ENCODE assay signal across 8 cellular contexts in genomic region chr3:12993623-12994356, GRCh38.
DNase-seq lines count a peak whose midpoint lies in the region; ATAC-seq and TF ChIP-seq lines count a peak whose summit lies in the region.

No MANE protein-coding gene starts in this region.

- H3K4me1 ChIP-seq in MM.1S (ENCODE audit: low read length) (peaks cover 28% of the 10 kb centered on the region), breast epithelium (no peaks in the 10 kb centered on the region), liver (ENCODE audit: control insufficient read depth in 4 of 4, insufficient read depth in 4 of 4, low read length in 3 of 4) (peaks cover 0 to 23% (median 15%) of the 10 kb centered on the region in 4 donors), tibial nerve (peaks cover 0 to 16% (median 10%) of the 10 kb centered on the region in 4 donors)

- H3K4me3 ChIP-seq in MM.1S (ENCODE audit: low read length) (peak overlapping the region; percentile 90), breast epithelium (peak overlapping the region; percentile 81 to 88 (median 88)), liver (ENCODE audit: low read depth in 1 of 3, low read length in 3 of 3) (peak overlapping the region; percentile 36 to 81 (median 74)), tibial nerve (peak overlapping the region; percentile 86 to 95 (median 90))

- no peaks in the 10 kb centered on the region for H3K27me3 Mint-ChIP-seq in activated CD4-positive, alpha-beta T cell treated with anti-CD3 and anti-CD28 coated beads, Interleukin-2, amount 10 ng/mL, durations not matched to agents 7 days and 5 days

- ATAC-seq in GM18520 (IDR thresholded peaks at IDR 0.05; ENCODE audit: unreplicated experiment) (no peak), GM18868 (IDR thresholded peaks at IDR 0.05; ENCODE audit: unreplicated experiment) (no peak)

- no peak overlapping the region for H2AFZ ChIP-seq in MM.1S (ENCODE audit: low read length)

- H3K27ac Mint-ChIP-seq in activated CD4-positive, alpha-beta T cell treated with anti-CD3 and anti-CD28 coated beads, Interleukin-2, amount 10 ng/mL, durations not matched to agents 7 days and 5 days, result no peak overlapping the region

- H3K79me2 ChIP-seq in MM.1S (ENCODE audit: low read length), result peaks cover 93% of the 10 kb centered on the region

- H3K36me3 Mint-ChIP-seq in activated CD4-positive, alpha-beta T cell treated with anti-CD3 and anti-CD28 coated beads, Interleukin-2, amount 10 ng/mL, durations not matched to agents 7 days and 5 days (ENCODE audit: low read depth), result peaks cover 22% of the 10 kb centered on the region

- CTCF ChIA-PET in activated CD4-positive, alpha-beta T cell treated with anti-CD3 and anti-CD28 coated beads, Interleukin-2, amount 10 ng/mL, durations not matched to agents 7 days and 5 days (lab: Charles Lee), result interaction anchor here (0.6 to 4.6 kb wide), 8 partner anchors 9 to 152 kb away, joined by 3 to 45 read pairs (median 8); partner anchors contain the start of gene RPL32

- H3K27ac ChIP-seq in MM.1S (ENCODE audit: low read length) (no peak overlapping the region), breast epithelium (peak overlapping the region; percentile 84 to 85), liver (ENCODE audit: low read depth in 1 of 2, low read length in 2 of 2) (peak overlapping the region in 1 of 2 donors; percentile 39), tibial nerve (peak overlapping the region; percentile 82 to 93 (median 87))

- no peak for TF ChIP-seq RAD21 in liver (IDR thresholded peaks at IDR 0.05)

- H3K9ac ChIP-seq in MM.1S (ENCODE audit: low read length) (peak overlapping the region; percentile 80), liver (ENCODE audit: low read depth in 1 of 2, low read length in 2 of 2) (no peak overlapping the region)

- no peak for TF ChIP-seq EP300 in tibial nerve (IDR thresholded peaks at IDR 0.05)

- no peak for TF ChIP-seq CTCF in MM.1S (IDR thresholded peaks at IDR 0.05; ENCODE audit: low read length)
- TF ChIP-seq CTCF in breast epithelium (IDR thresholded peaks at IDR 0.05), result no peak
- TF ChIP-seq CTCF in liver (IDR thresholded peaks at IDR 0.05; ENCODE audit: low read depth, low read length, missing input control), result no peak
- TF ChIP-seq CTCF in tibial nerve (IDR thresholded peaks at IDR 0.05), result peak in 1 of 5 experiments; percentile 19

- WGBS in liver, result under 1% methylated on average over 107 of the region's 107 CpGs
- 2% methylated on average over 18 to 33 of the region's 107 CpGs for WGBS in tibial nerve, 2 donors

- peak overlapping the region; percentile 98; the same call in 1 of the 2 replicates for H3K4me2 ChIP-seq in MM.1S (ENCODE audit: low read depth, low read length)

- no peaks in the 10 kb centered on the region for H3K27me3 ChIP-seq in MM.1S (replicated peaks; ENCODE audit: insufficient read depth, low read length)
- H3K27me3 ChIP-seq in breast epithelium, result no peaks in the 10 kb centered on the region
- no peaks in the 10 kb centered on the region for H3K27me3 ChIP-seq in liver (ENCODE audit: control insufficient read depth in 4 of 4, insufficient read depth in 4 of 4, low read length in 3 of 4)
- H3K27me3 ChIP-seq in tibial nerve, result no peaks in the 10 kb centered on the region

- peaks cover 15% of the 10 kb centered on the region for H3K4me1 Mint-ChIP-seq in activated CD4-positive, alpha-beta T cell treated with anti-CD3 and anti-CD28 coated beads, Interleukin-2, amount 10 ng/mL, durations not matched to agents 7 days and 5 days

- H3K9me3 Mint-ChIP-seq in activated CD4-positive, alpha-beta T cell treated with anti-CD3 and anti-CD28 coated beads, Interleukin-2, amount 10 ng/mL, durations not matched to agents 7 days and 5 days, result no peaks in the 10 kb centered on the region

- POLR2A ChIA-PET in activated CD4-positive, alpha-beta T cell treated with anti-CD3 and anti-CD28 coated beads, Interleukin-2, amount 10 ng/mL, durations not matched to agents 7 days and 5 days (lab: Charles Lee), result no interaction called here

- TF ChIP-seq POLR2A in breast epithelium (IDR thresholded peaks at IDR 0.05) (no peak), tibial nerve (IDR thresholded peaks at IDR 0.05) (peak in 1 of 2 donors; percentile 12)

- H3F3A ChIP-seq in MM.1S (ENCODE audit: insufficient read depth, low read length), result peaks cover 26% of the 10 kb centered on the region

- peaks cover 2% of the 10 kb centered on the region; the same call in 1 of the 2 replicates for H4K20me1 ChIP-seq in MM.1S (ENCODE audit: insufficient read depth, low read length)

- peak overlapping the region; percentile 80 for H3K4me3 Mint-ChIP-seq in activated CD4-positive, alpha-beta T cell treated with anti-CD3 and anti-CD28 coated beads, Interleukin-2, amount 10 ng/mL, durations not matched to agents 7 days and 5 days

- intact Hi-C loops in breast epithelium (cut with DNase I; ENCODE audit: low total_unique reads), result loop anchor here (10.0 kb wide), 1 partner anchor 1361 kb away; no protein-coding TSS in a partner anchor

- H3K9me3 ChIP-seq in MM.1S (replicated peaks; ENCODE audit: insufficient read depth, low read length), result no peaks in the 10 kb centered on the region
- H3K9me3 ChIP-seq in breast epithelium, result no peaks in the 10 kb centered on the region
- H3K9me3 ChIP-seq in liver (ENCODE audit: control insufficient read depth in 4 of 4, low read length in 3 of 4), result no peaks in the 10 kb centered on the region
- H3K9me3 ChIP-seq in tibial nerve, result no peaks in the 10 kb centered on the region

- H3K9me2 ChIP-seq in MM.1S (replicated peaks; ENCODE audit: insufficient read depth, low read length), result no peaks in the 10 kb centered on the region

- H3K36me3 ChIP-seq in MM.1S (replicated peaks; ENCODE audit: insufficient read depth, low read length) (no peaks in the 10 kb centered on the region), breast epithelium (no peaks in the 10 kb centered on the region), liver (ENCODE audit: control insufficient read depth in 4 of 4, insufficient read depth in 3 of 4, low read depth in 1 of 4, low read length in 3 of 4) (no peaks in the 10 kb centered on the region), tibial nerve (no peaks in the 10 kb centered on the region)

- DNase-seq in activated CD4-positive, alpha-beta T cell treated with anti-CD3 and anti-CD28 coated beads, Interleukin-2, amount 10 ng/mL, durations not matched to agents 7 days and 5 days, result no peak
- DNase-seq in activated CD4-positive, alpha-beta T cell treated with anti-CD3 and anti-CD28 coated beads, Interleukin-2, amount 50 U/mL, for 4 hours, result no peak
- DNase-seq in MM.1S (no peak), breast epithelium (ENCODE audit: low spot score in 2 of 2) (no peak), tibial nerve (ENCODE audit: low spot score in 2 of 2) (no peak)

TF ChIP-seq in liver, 16 proteins besides CTCF, POLR2A, EP300 and RAD21:
- TF ChIP-seq SP1 (IDR thresholded peaks at IDR 0.05) (no peak), EGR1 (IDR thresholded peaks at IDR 0.05; ENCODE audit: low read depth in 2 of 2) (no peak), JUND (IDR thresholded peaks at IDR 0.05) (no peak), RXRA (IDR thresholded peaks at IDR 0.05) (no peak), HNF4G (IDR thresholded peaks at IDR 0.05) (no peak), FOXA2 (IDR thresholded peaks at IDR 0.05) (no peak), REST (IDR thresholded peaks at IDR 0.05) (no peak), HNF4A (conservative IDR thresholded peaks at IDR 0.05) (no peak), FOXA1 (IDR thresholded peaks at IDR 0.05) (no peak), ATF3 (IDR thresholded peaks at IDR 0.05) (no peak), GABPA (IDR thresholded peaks at IDR 0.05 in 1 of 2, conservative IDR thresholded peaks at IDR 0.05 in 1 of 2) (no peak), NR2F2 (IDR thresholded peaks at IDR 0.05) (no peak), YY1 (IDR thresholded peaks at IDR 0.05) (no peak), TAF1 (conservative IDR thresholded peaks at IDR 0.05) (no peak), MAX (IDR thresholded peaks at IDR 0.05) (no peak)
